8 cellular contexts compared by ENCODE assay signal in genomic region chr10:131981429-131982184, GRCh38. TPM values are rescaled to one million over a fixed set of nuclear protein-coding genes. Genes with fewer than 3 reads are reported as not detected.
DNase-seq lines count a peak whose midpoint lies in the region; ATAC-seq, FAIRE-seq and TF ChIP-seq lines count a peak whose summit lies in the region.

BNIP3 (minus strand) TSS chr10:131981923; CDS start chr10:131981806, 117 bp downstream.

- no peak for FAIRE-seq in small intestine (lab: Jason Lieb, UNC)

- H3K4me1 ChIP-seq in mammary epithelial cell (ENCODE audit: insufficient read depth, low read length) (peaks cover 14% of the 10 kb centered on the region), small intestine (ENCODE audit: control insufficient read depth in 2 of 2, insufficient read depth in 1 of 2, low read depth in 1 of 2, low read length in 1 of 2) (no peaks in the 10 kb centered on the region)

- no TSS peak for BruUV-seq in mammary epithelial cell (replicated peaks; lab: Mats Ljungman, UMichigan)

- H2AFZ ChIP-seq in mammary epithelial cell (ENCODE audit: low read depth, low read length): peak within 1 kb of the TSS; percentile 88

- no peak for TF ChIP-seq CTCF in WI38 (IDR thresholded peaks at IDR 0.05; ENCODE audit: low read depth, low read length)
- TF ChIP-seq CTCF in mammary epithelial cell (conservative IDR thresholded peaks at IDR 0.05 in 1 of 2, IDR thresholded peaks at IDR 0.05 in 1 of 2; ENCODE audit: extremely low read depth in 1 of 2, insufficient read depth in 1 of 2, low read depth in 1 of 2, low read length in 2 of 2): peak in 1 of 2 donors; percentile 26

- peak; percentile 69 for ATAC-seq in HG02938 (IDR thresholded peaks at IDR 0.05; ENCODE audit: unreplicated experiment)

- H3K79me2 ChIP-seq in mammary epithelial cell (ENCODE audit: insufficient read depth, low read length): peaks cover 51% of the 10 kb centered on the region

- dilution Hi-C loops in mammary epithelial cell (cut with HindIII; ENCODE audit: low sequenced_read_pairs): loop anchor here (5.0 kb wide), 2 partner anchors 41 to 74 kb away; no protein-coding TSS in a partner anchor

- H3K9me3 ChIP-seq in mammary epithelial cell (replicated peaks; ENCODE audit: insufficient read depth, low read length): no peaks in the 10 kb centered on the region
- H3K9me3 ChIP-seq in small intestine (ENCODE audit: control insufficient read depth, low read depth): no peaks in the 10 kb centered on the region

- H3K4me2 ChIP-seq in mammary epithelial cell (ENCODE audit: insufficient read depth, low read depth, low read length): peak within 1 kb of the TSS; percentile 95

- intact Hi-C loops in mammary epithelial cell (cut with micrococcal nuclease): loop anchor here (2.0 to 5.0 kb wide), 3 partner anchors 41 to 94 kb away; partner anchors contain the start of gene PPP2R2D

- in situ Hi-C loops in mammary epithelial cell (cut with MboI; ENCODE audit: low sequenced_read_pairs in 2 of 2): loop anchor here in 1 of 2 donors (5.0 kb wide), 1 partner anchor 94 kb away; no protein-coding TSS in a partner anchor

- H3K27me3 ChIP-seq in mammary epithelial cell (ENCODE audit: insufficient read depth, low read length) (no peaks in the 10 kb centered on the region), small intestine (ENCODE audit: control insufficient read depth in 2 of 2, insufficient read depth in 2 of 2, low read length in 2 of 2) (peaks cover 0 to 2% of the 10 kb centered on the region in 2 donors)

- no peaks in the 10 kb centered on the region for H4K20me1 ChIP-seq in mammary epithelial cell (ENCODE audit: insufficient read depth, low read length)

- CTCF ChIA-PET in mammary epithelial cell (lab: Charles Lee; ENCODE audit: low non-redundant PET): no interaction called here

- H3K27ac ChIP-seq in mammary epithelial cell (ENCODE audit: insufficient read depth, low read depth, low read length) (peak within 1 kb of the TSS; percentile 64), small intestine (ENCODE audit: low read depth in 1 of 2, low read length in 1 of 2) (peak within 1 kb of the TSS in 1 of 2 donors; percentile 53)

- WGBS in mammary epithelial cell (ENCODE audit: low coverage, missing lambda C conversion rate): 4% methylated on average over 13 of the region's 100 CpGs
- 0 to 1% (median 0%) methylated on average over 57 to 100 of the region's 100 CpGs for WGBS in small intestine, 3 donors

- peak within 1 kb of the TSS; percentile 61 for H3K9ac ChIP-seq in mammary epithelial cell (ENCODE audit: insufficient read depth, low read length)

- DNase-seq in NCI-H2081 (lab: John Stamatoyannopoulos, UW): peak; percentile 86 to 89
- DNase-seq in NCI-H2081 treated with DMSO at 0.1 percent for 48 hours (lab: John Stamatoyannopoulos, UW): no peak
- DNase-seq in NCI-H2107 (lab: John Stamatoyannopoulos, UW): peak; percentile 81
- peak; percentile 89 for DNase-seq in mammary epithelial cell
- peak; percentile 99 for DNase-seq in iPS-NIHi11 (ENCODE audit: low spot score)
- peak; percentile 87 for DNase-seq in small intestine

- no peaks in the 10 kb centered on the region for H3K36me3 ChIP-seq in mammary epithelial cell (ENCODE audit: insufficient read depth, low read length)
- H3K36me3 ChIP-seq in small intestine (ENCODE audit: control insufficient read depth in 2 of 2, insufficient read depth in 2 of 2, low read length in 2 of 2): no peaks in the 10 kb centered on the region

- H3K4me3 ChIP-seq in WI38 (ENCODE audit: low read depth, low read length) (peak within 1 kb of the TSS; percentile 95), mammary epithelial cell (replicated peaks in 1 of 3; ENCODE audit: insufficient read depth in 1 of 3, low read depth in 2 of 3, low read length in 3 of 3) (peak within 1 kb of the TSS; percentile 58 to 90 (median 79)), small intestine (ENCODE audit: low read depth in 1 of 2, low read length in 2 of 2) (peak within 1 kb of the TSS; percentile 46 to 75)

RNA-seq across cellular contexts. Expression of gene BNIP3, which starts in this region (rescaled TPM):
- total RNA-seq in mammary epithelial cell: 10 to 100 TPM; 50.8 to 65.2 TPM
- 102 TPM for polyA plus RNA-seq in mammary epithelial cell
- 55.5 TPM for polyA minus RNA-seq in mammary epithelial cell
- 10 to 100 TPM; 12.2 to 21.9 (median 13.7) TPM for polyA plus RNA-seq in small intestine
